ENCODE assay signal across 8 cellular contexts in the genomic region with DNA sequence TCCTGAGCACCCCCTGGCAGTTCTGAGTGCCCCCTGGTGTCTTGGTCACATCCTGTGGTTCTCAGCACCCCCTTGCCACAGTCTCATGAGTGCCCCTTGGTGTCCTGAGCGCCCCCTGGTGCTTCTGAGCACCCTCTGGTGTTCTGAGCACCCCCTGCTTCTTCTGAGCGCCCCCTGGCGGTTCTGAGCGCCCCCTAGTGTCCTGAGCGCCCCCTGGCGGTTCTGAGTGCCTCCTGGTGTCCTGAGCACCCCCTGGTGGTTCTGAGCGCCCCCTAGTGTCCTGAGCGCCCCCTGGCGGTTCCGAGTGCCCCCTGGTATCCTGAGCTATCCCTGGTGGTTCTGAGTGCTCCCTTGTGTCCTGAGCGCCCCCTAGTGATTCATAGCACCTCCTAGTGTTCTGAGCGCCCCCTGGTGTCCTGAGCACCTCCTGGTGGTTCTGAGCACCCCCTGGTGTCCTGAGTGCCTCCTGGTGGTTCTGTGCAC.
DNase-seq lines count a peak whose midpoint lies in the region; ATAC-seq, FAIRE-seq and TF ChIP-seq lines count a peak whose summit lies in the region.
"Not testable (repeated sequence)": the region's sequence is repeated elsewhere in the genome, so short reads cannot be mapped to it uniquely, and the experiment has no call there.

No MANE protein-coding gene starts in this region.

- not testable (repeated sequence) for H3K27ac Mint-ChIP-seq in stimulated activated naive B cell treated with anti-CD40 and anti-IgM and Interleukin-4, amounts not matched to agents 10 μg/mL and 1 μg/mL and 100 μg/mL, for 72 hours

- not testable (repeated sequence) for H3K79me1 ChIP-seq in H1 (ENCODE audit: low read depth, low read length)

- TF ChIP-seq POLR2A in NB4 (IDR thresholded peaks at IDR 0.05; ENCODE audit: extremely low read depth, insufficient read length); H1 (IDR thresholded peaks at IDR 0.05; ENCODE audit: control extremely low read depth in 1 of 2, low read depth in 2 of 2, low read length in 2 of 2): not testable (repeated sequence)

- not testable (repeated sequence) for H3K4me1 ChIP-seq in H1 (replicated peaks in 1 of 4; ENCODE audit: control insufficient read depth in 3 of 4, insufficient read depth in 4 of 4, low read length in 3 of 4)

- H3K56ac ChIP-seq in H1 (replicated peaks; ENCODE audit: insufficient read length, low read depth, low read length): not testable (repeated sequence)

- not testable (repeated sequence) for H3K4ac ChIP-seq in H1 (replicated peaks; ENCODE audit: insufficient read length, low read depth, low read length)

- WGBS in H1 (ENCODE audit: extremely low coverage in 1 of 2, insufficient coverage in 1 of 2, insufficient read length in 1 of 2, insufficient replicate concordance in 2 of 2, low coverage in 1 of 2, low lambda C conversion rate in 2 of 2, missing lambda C conversion rate in 1 of 2), 2 experiments: 46% methylated on average over 7 of the region's 12 CpGs; no CpG with 5 or more reads in 1 of the 2 experiments

- not testable (repeated sequence) for H3K27ac ChIP-seq in H1 (ENCODE audit: low read depth, low read length)

- not testable (repeated sequence) for H3K4me2 ChIP-seq in H1 (ENCODE audit: insufficient read depth in 1 of 2, low read depth in 2 of 2, low read length in 2 of 2)

- not testable (repeated sequence) for H3K79me2 ChIP-seq in H1 (ENCODE audit: control insufficient read depth in 1 of 2, insufficient read depth in 2 of 2, low read length in 2 of 2)

- H3K4me1 Mint-ChIP-seq in activated T-cell treated with anti-CD3 and anti-CD28 coated beads, Interleukin-2, amount 50 U/mL, for 4 hours (ENCODE audit: low read depth): peaks cover 43% of the 10 kb centered on the region
- H3K4me1 Mint-ChIP-seq in stimulated activated naive B cell treated with anti-CD40 and anti-IgM and Interleukin-4, amounts not matched to agents 10 μg/mL and 1 μg/mL and 100 μg/mL, for 72 hours: not testable (repeated sequence)

- not testable (repeated sequence) for H3K36me3 ChIP-seq in GM06990 (ENCODE audit: control insufficient read depth, insufficient read depth, low read length); H1 (ENCODE audit: control insufficient read depth in 2 of 4, insufficient read depth in 4 of 4, low read length in 3 of 4)

- H3K27me3 ChIP-seq in GM06990 (replicated peaks; ENCODE audit: control insufficient read depth, insufficient read depth, low read length); H1 (replicated peaks in 1 of 4; ENCODE audit: control insufficient read depth in 3 of 4, extremely low read depth in 1 of 4, insufficient read depth in 3 of 4, low read length in 3 of 4): not testable (repeated sequence)

- H4K91ac ChIP-seq in H1 (replicated peaks; ENCODE audit: insufficient read length, low read length): not testable (repeated sequence)

- CTCF ChIA-PET in H1 (lab: Charles Lee; ENCODE audit: partially characterized antibody): not testable (repeated sequence)

- peaks cover 32 to 49% of the 10 kb centered on the region in 2 experiments for H3K9me3 ChIP-seq in H1 (ENCODE audit: insufficient read depth in 2 of 2, low read depth in 1 of 2, low read length in 1 of 2)

- not testable (repeated sequence) for H2BK15ac ChIP-seq in H1 (ENCODE audit: low read length)

- TF ChIP-seq EP300 in H1 (IDR thresholded peaks at IDR 0.05; ENCODE audit: borderline replicate concordance in 1 of 2, low read depth in 2 of 2, low read length in 2 of 2): not testable (repeated sequence)

- not testable (repeated sequence) for H3K4me3 Mint-ChIP-seq in activated T-cell treated with anti-CD3 and anti-CD28 coated beads, Interleukin-2, amount 50 U/mL, for 4 hours; stimulated activated naive B cell treated with anti-CD40 and anti-IgM and Interleukin-4, amounts not matched to agents 10 μg/mL and 1 μg/mL and 100 μg/mL, for 72 hours

- H2BK20ac ChIP-seq in H1 (ENCODE audit: low read length): not testable (repeated sequence)

- H3K4me3 ChIP-seq in GM06990 (replicated peaks; ENCODE audit: low read depth, low read length); NB4 (ENCODE audit: low read depth, low read length); H1 (ENCODE audit: extremely low read depth in 1 of 4, insufficient read depth in 2 of 4, low read depth in 3 of 4, low read length in 4 of 4): not testable (repeated sequence)

- H2BK5ac ChIP-seq in H1 (ENCODE audit: low read depth, low read length): not testable (repeated sequence)

- H3K36me3 Mint-ChIP-seq in activated T-cell treated with anti-CD3 and anti-CD28 coated beads, Interleukin-2, amount 50 U/mL, for 4 hours (ENCODE audit: insufficient read depth); stimulated activated naive B cell treated with anti-CD40 and anti-IgM and Interleukin-4, amounts not matched to agents 10 μg/mL and 1 μg/mL and 100 μg/mL, for 72 hours: not testable (repeated sequence)

- not testable (repeated sequence) for H3K9ac ChIP-seq in H1 (replicated peaks in 1 of 4; ENCODE audit: extremely low read depth in 1 of 4, low read depth in 3 of 4, low read length in 3 of 4)

- H2AFZ ChIP-seq in H1 (ENCODE audit: low read length): not testable (repeated sequence)

- H4K20me1 ChIP-seq in H1 (replicated peaks in 1 of 2; ENCODE audit: control insufficient read depth in 1 of 2, insufficient read depth in 2 of 2, low read length in 2 of 2): not testable (repeated sequence)

- TF ChIP-seq CTCF in GM06990 (IDR thresholded peaks at IDR 0.05; ENCODE audit: insufficient read depth, low read length, poor library complexity, severe bottlenecking) (peak; percentile 58), NB4 (IDR thresholded peaks at IDR 0.05; ENCODE audit: low read depth, low read length) (peak; percentile 20), H1 (IDR thresholded peaks at IDR 0.05; ENCODE audit: control extremely low read depth in 1 of 3, insufficient read depth in 1 of 3, low read depth in 1 of 3, low read length in 3 of 3) (peak in 2 of 3 experiments; percentile 0 to 45; a peak in 3 of 4 replicates)

- not testable (repeated sequence) for H2BK120ac ChIP-seq in H1 (replicated peaks; ENCODE audit: low read depth, low read length)

- TF ChIP-seq RAD21 in H1 (IDR thresholded peaks at IDR 0.05 in 1 of 2, conservative IDR thresholded peaks at IDR 0.05 in 1 of 2; ENCODE audit: low read depth in 2 of 2, low read length in 2 of 2): not testable (repeated sequence)

- FAIRE-seq in H1 (lab: Jason Lieb, UNC): not testable (repeated sequence)

- H3K9me3 Mint-ChIP-seq in activated T-cell treated with anti-CD3 and anti-CD28 coated beads, Interleukin-2, amount 50 U/mL, for 4 hours; stimulated activated naive B cell treated with anti-CD40 and anti-IgM and Interleukin-4, amounts not matched to agents 10 μg/mL and 1 μg/mL and 100 μg/mL, for 72 hours: not testable (repeated sequence)

- ATAC-seq in GM18909 (IDR thresholded peaks at IDR 0.05; ENCODE audit: poor library complexity, unreplicated experiment) (peak; percentile 70), GM21529 (IDR thresholded peaks at IDR 0.05; ENCODE audit: unreplicated experiment) (peak; percentile 36), HG03095 (IDR thresholded peaks at IDR 0.05; ENCODE audit: unreplicated experiment) (peak; percentile 43)
- peak; percentile 2 to 42 for ATAC-seq in activated T-cell treated with anti-CD3 and anti-CD28 coated beads, Interleukin-2, amount 50 U/mL, for 4 hours
- peak; percentile 15 to 33 for ATAC-seq in stimulated activated naive B cell treated with anti-CD40 and anti-IgM and Interleukin-4, amounts not matched to agents 10 μg/mL and 1 μg/mL and 100 μg/mL, for 72 hours (replicated peaks)

- not testable (repeated sequence) for H3K23ac ChIP-seq in H1 (ENCODE audit: insufficient read length)

- DNase-seq in GM06990 (ENCODE audit: extremely low read depth, insufficient read length) (peak; percentile 33), NB4 (ENCODE audit: low read depth) (peak; percentile 41)
- DNase-seq in activated T-cell treated with anti-CD3 and anti-CD28 coated beads, Interleukin-2, amount 50 U/mL, for 4 hours; H1 (ENCODE audit: low read depth in 1 of 2, low spot score in 2 of 2): not testable (repeated sequence)
- peak; percentile 5 for DNase-seq in stimulated activated naive B cell treated with anti-CD40 and anti-IgM and Interleukin-4, amounts not matched to agents 10 μg/mL and 1 μg/mL and 100 μg/mL, for 72 hours

- H2BK12ac ChIP-seq in H1 (ENCODE audit: low read depth, low read length): not testable (repeated sequence)

- not testable (repeated sequence) for H3K14ac ChIP-seq in H1 (ENCODE audit: insufficient read length)

- not testable (repeated sequence) for H4K8ac ChIP-seq in H1 (ENCODE audit: extremely low read depth, insufficient read depth, low read length)

- not testable (repeated sequence) for H4K5ac ChIP-seq in H1 (ENCODE audit: insufficient read length, low read depth, low read length)

- H3K18ac ChIP-seq in H1 (ENCODE audit: extremely low read depth, low read length): not testable (repeated sequence)

- H3K23me2 ChIP-seq in H1 (ENCODE audit: low read depth, low read length): not testable (repeated sequence)

- not testable (repeated sequence) for H3K27me3 Mint-ChIP-seq in activated T-cell treated with anti-CD3 and anti-CD28 coated beads, Interleukin-2, amount 50 U/mL, for 4 hours (ENCODE audit: low read depth); stimulated activated naive B cell treated with anti-CD40 and anti-IgM and Interleukin-4, amounts not matched to agents 10 μg/mL and 1 μg/mL and 100 μg/mL, for 72 hours

- not testable (repeated sequence) for H2AK5ac ChIP-seq in H1 (ENCODE audit: low read depth, low read length)

- POLR2A ChIA-PET in H1 (lab: Charles Lee; ENCODE audit: partially characterized antibody): not testable (repeated sequence)
